1 cellular context compared by ENCODE assay signal in the genomic region with DNA sequence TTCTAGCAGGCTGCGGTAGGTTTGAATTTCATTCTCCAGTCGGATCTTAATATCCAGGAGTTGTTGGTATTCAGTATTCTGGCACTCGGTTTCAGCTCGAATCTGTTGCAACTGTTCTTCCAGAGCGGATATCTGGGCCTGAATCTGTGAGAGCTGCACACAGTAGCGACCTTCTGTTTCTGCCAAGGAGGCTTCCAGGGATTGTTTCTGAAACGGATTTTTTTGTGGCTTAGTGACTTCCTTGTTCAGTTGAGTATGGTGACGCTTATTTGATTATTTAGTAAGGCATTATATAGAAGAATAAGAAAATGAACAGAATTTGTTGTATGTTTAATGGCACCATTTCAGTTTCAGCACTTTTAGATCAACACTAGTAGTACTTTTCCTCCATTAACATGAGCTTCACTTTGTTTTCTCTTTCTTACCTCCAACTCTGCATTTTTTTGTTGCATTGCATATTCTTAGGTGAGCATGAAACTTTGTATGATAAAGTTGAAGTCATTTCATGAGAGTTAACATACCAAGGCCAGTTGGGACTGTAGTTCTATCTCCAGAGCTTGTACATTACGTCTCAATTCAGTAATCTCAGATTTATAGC.
TF ChIP-seq lines count a peak whose summit lies in the region.

No MANE protein-coding gene starts in this region.

TF ChIP-seq in K562, 482 proteins besides CTCF, POLR2A, EP300 and RAD21 (continued from another document):
- TF ChIP-seq, protein P1, sequence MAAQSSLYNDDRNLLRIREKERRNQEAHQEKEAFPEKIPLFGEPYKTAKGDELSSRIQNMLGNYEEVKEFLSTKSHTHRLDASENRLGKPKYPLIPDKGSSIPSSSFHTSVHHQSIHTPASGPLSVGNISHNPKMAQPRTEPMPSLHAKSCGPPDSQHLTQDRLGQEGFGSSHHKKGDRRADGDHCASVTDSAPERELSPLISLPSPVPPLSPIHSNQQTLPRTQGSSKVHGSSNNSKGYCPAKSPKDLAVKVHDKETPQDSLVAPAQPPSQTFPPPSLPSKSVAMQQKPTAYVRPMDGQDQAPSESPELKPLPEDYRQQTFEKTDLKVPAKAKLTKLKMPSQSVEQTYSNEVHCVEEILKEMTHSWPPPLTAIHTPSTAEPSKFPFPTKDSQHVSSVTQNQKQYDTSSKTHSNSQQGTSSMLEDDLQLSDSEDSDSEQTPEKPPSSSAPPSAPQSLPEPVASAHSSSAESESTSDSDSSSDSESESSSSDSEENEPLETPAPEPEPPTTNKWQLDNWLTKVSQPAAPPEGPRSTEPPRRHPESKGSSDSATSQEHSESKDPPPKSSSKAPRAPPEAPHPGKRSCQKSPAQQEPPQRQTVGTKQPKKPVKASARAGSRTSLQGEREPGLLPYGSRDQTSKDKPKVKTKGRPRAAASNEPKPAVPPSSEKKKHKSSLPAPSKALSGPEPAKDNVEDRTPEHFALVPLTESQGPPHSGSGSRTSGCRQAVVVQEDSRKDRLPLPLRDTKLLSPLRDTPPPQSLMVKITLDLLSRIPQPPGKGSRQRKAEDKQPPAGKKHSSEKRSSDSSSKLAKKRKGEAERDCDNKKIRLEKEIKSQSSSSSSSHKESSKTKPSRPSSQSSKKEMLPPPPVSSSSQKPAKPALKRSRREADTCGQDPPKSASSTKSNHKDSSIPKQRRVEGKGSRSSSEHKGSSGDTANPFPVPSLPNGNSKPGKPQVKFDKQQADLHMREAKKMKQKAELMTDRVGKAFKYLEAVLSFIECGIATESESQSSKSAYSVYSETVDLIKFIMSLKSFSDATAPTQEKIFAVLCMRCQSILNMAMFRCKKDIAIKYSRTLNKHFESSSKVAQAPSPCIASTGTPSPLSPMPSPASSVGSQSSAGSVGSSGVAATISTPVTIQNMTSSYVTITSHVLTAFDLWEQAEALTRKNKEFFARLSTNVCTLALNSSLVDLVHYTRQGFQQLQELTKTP (IDR thresholded peaks at IDR 0.05; ENCODE audit: low read depth in 1 of 2, partially characterized antibody in 2 of 2): peak in 1 of 2 experiments; percentile 53
- TF ChIP-seq KDM1A (IDR thresholded peaks at IDR 0.05): peak in 1 of 2 experiments; percentile 51; a peak in 1 of 4 replicates
